Comparison of ENCODE assay signal across 17 cellular contexts in the genomic region with DNA sequence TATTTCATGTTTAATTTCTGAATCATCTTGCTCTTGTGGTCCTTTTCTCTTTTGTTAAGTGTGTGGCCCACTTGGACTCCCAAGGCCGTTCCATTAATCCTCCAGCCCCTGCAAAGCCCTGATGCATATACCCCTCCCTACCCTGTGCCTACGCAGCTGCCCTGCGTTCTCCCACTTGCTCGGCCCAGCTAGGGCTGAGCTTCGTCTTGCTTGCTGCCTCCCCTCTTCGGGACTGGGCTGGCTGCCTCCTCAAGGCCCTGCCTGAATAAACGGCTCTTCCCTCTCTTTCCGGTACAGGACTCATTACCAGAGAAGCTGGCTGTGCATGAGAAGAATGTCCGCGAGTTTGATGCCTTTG. TPM values are rescaled to one million over a fixed set of nuclear protein-coding genes. Genes with fewer than 3 reads are reported as not detected.
DNase-seq lines count a peak whose midpoint lies in the region; ATAC-seq, FAIRE-seq and TF ChIP-seq lines count a peak whose summit lies in the region.
"Had no signal": no experiment of that assay in that cellular context is flagged by ENCODE, and none has a peak within 500 bp of the region (broad histone marks: within the 10 kb centered on the region; RNA-seq: fewer than 3 reads in every experiment).

No MANE protein-coding gene starts in this region.

- peak overlapping the region; percentile 70 for H3K27ac Mint-ChIP-seq in activated CD4-positive, alpha-beta T cell treated with anti-CD3 and anti-CD28 coated beads, Interleukin-2, amount 10 ng/mL, durations not matched to agents 24 days and 14 days
- H3K27ac Mint-ChIP-seq in T-cell (peak overlapping the region; percentile 96 to 97), glutamatergic neuron (ENCODE audit: unreplicated experiment) (peak overlapping the region; percentile 95)
- H3K27ac Mint-ChIP-seq in stimulated activated effector memory CD8-positive, alpha-beta T cell treated with anti-CD3 and anti-CD28 coated beads, Interleukin-12 subunit alpha, Interleukin-12 subunit beta, amount 100 ng/mL, for 72 hours, result peak overlapping the region; percentile 90
- H3K27ac Mint-ChIP-seq: WTC11 had no signal

- no peak for TF ChIP-seq POLR2A in GM12892 (IDR thresholded peaks at IDR 0.05; ENCODE audit: low read depth, low read length)

- H3K4me3 Mint-ChIP-seq in activated CD4-positive, alpha-beta T cell treated with anti-CD3 and anti-CD28 coated beads, Interleukin-2, amount 10 ng/mL, durations not matched to agents 24 days and 14 days, result peak overlapping the region; percentile 50
- H3K4me3 Mint-ChIP-seq in T-cell (peak overlapping the region in 2 of 3 donors; percentile 6 to 70), glutamatergic neuron (ENCODE audit: unreplicated experiment) (peak overlapping the region; percentile 47)
- H3K4me3 Mint-ChIP-seq in stimulated activated effector memory CD8-positive, alpha-beta T cell treated with anti-CD3 and anti-CD28 coated beads, Interleukin-12 subunit alpha, Interleukin-12 subunit beta, amount 100 ng/mL, for 72 hours, result peak overlapping the region; percentile 50
- H3K4me3 Mint-ChIP-seq: WTC11 had no signal

- no peak for DNase-seq in activated CD4-positive, alpha-beta T cell treated with anti-CD3 and anti-CD28 coated beads, Interleukin-2, amount 10 ng/mL, durations not matched to agents 24 days and 14 days
- no peak for DNase-seq in activated CD4-positive, alpha-beta T cell treated with anti-CD3 and anti-CD28 coated beads, Interleukin-2, amount 50 U/mL, for 1 hour
- DNase-seq in T-cell (no peak), glutamatergic neuron (no peak), GM12892 (ENCODE audit: insufficient read length) (no peak), ecto neural progenitor cell (ENCODE audit: low spot score) (no peak)
- no peak for DNase-seq in stimulated activated effector memory CD8-positive, alpha-beta T cell treated with anti-CD3 and anti-CD28 coated beads, Interleukin-12 subunit alpha, Interleukin-12 subunit beta, amount 100 ng/mL, for 72 hours (ENCODE audit: low spot score in 2 of 2)
- no peak for DNase-seq in activated CD4-positive, CD25-positive, alpha-beta regulatory T cell (lab: John Stamatoyannopoulos, UW)
- DNase-seq: brain microvascular endothelial cell, Caco-2, NCI-H1105, SK-N-SH had no signal

- intact Hi-C loops in activated CD4-positive, alpha-beta T cell treated with anti-CD3 and anti-CD28 coated beads, Interleukin-2, amount 10 ng/mL, durations not matched to agents 24 days and 14 days (cut with micrococcal nuclease), result loop anchor here (2.0 kb wide), 1 partner anchor 29 kb away; a partner anchor contains a TSS

- no peaks in the 10 kb centered on the region for H3K9me3 Mint-ChIP-seq in activated CD4-positive, alpha-beta T cell treated with anti-CD3 and anti-CD28 coated beads, Interleukin-2, amount 10 ng/mL, durations not matched to agents 24 days and 14 days
- H3K9me3 Mint-ChIP-seq in T-cell (no peaks in the 10 kb centered on the region), glutamatergic neuron (ENCODE audit: unreplicated experiment) (peaks cover 20% of the 10 kb centered on the region)
- no peaks in the 10 kb centered on the region for H3K9me3 Mint-ChIP-seq in stimulated activated effector memory CD8-positive, alpha-beta T cell treated with anti-CD3 and anti-CD28 coated beads, Interleukin-12 subunit alpha, Interleukin-12 subunit beta, amount 100 ng/mL, for 72 hours
- H3K9me3 Mint-ChIP-seq: WTC11 had no signal

- no peaks in the 10 kb centered on the region for H3K27me3 Mint-ChIP-seq in activated CD4-positive, alpha-beta T cell treated with anti-CD3 and anti-CD28 coated beads, Interleukin-2, amount 10 ng/mL, durations not matched to agents 24 days and 14 days
- H3K27me3 Mint-ChIP-seq in T-cell (no peaks in the 10 kb centered on the region), glutamatergic neuron (ENCODE audit: unreplicated experiment) (peaks cover 11% of the 10 kb centered on the region)

- FAIRE-seq in GM12892 (lab: Jason Lieb, UNC), result no peak
- FAIRE-seq: A204.1, endothelial cell of umbilical vein, kidney had no signal

- peaks cover 52% of the 10 kb centered on the region for H3K36me3 Mint-ChIP-seq in activated CD4-positive, alpha-beta T cell treated with anti-CD3 and anti-CD28 coated beads, Interleukin-2, amount 10 ng/mL, durations not matched to agents 24 days and 14 days (ENCODE audit: low read depth)
- H3K36me3 Mint-ChIP-seq in T-cell, result peaks cover 48% of the 10 kb centered on the region
- peaks cover 13% of the 10 kb centered on the region for H3K36me3 Mint-ChIP-seq in glutamatergic neuron (ENCODE audit: unreplicated experiment)
- H3K36me3 Mint-ChIP-seq in stimulated activated effector memory CD8-positive, alpha-beta T cell treated with anti-CD3 and anti-CD28 coated beads, Interleukin-12 subunit alpha, Interleukin-12 subunit beta, amount 100 ng/mL, for 72 hours, result peaks cover 57% of the 10 kb centered on the region

- ATAC-seq in T-cell (replicated peaks in 1 of 4), result no peak
- no peak for ATAC-seq in stimulated activated effector memory CD8-positive, alpha-beta T cell treated with anti-CD3 and anti-CD28 coated beads, Interleukin-12 subunit alpha, Interleukin-12 subunit beta, amount 100 ng/mL, for 72 hours
- ATAC-seq: WTC11 had no signal

- CTCF ChIA-PET in T-cell (lab: Charles Lee), result interaction anchor here in 1 of 2 donors (1.8 kb wide), 1 partner anchor 15 kb away, joined by 5 read pairs; no protein-coding TSS in a partner anchor

- peaks cover 46% of the 10 kb centered on the region for H3K4me1 Mint-ChIP-seq in activated CD4-positive, alpha-beta T cell treated with anti-CD3 and anti-CD28 coated beads, Interleukin-2, amount 10 ng/mL, durations not matched to agents 24 days and 14 days
- H3K4me1 Mint-ChIP-seq in T-cell (peaks cover 76 to 80% (median 79%) of the 10 kb centered on the region in 3 donors), glutamatergic neuron (ENCODE audit: low read depth, unreplicated experiment) (peaks cover 21% of the 10 kb centered on the region)
- peaks cover 54% of the 10 kb centered on the region for H3K4me1 Mint-ChIP-seq in stimulated activated effector memory CD8-positive, alpha-beta T cell treated with anti-CD3 and anti-CD28 coated beads, Interleukin-12 subunit alpha, Interleukin-12 subunit beta, amount 100 ng/mL, for 72 hours

- POLR2A ChIA-PET in T-cell (lab: Charles Lee), result no interaction called here

- TF ChIP-seq CTCF in glutamatergic neuron (IDR thresholded peaks at IDR 0.05; ENCODE audit: partially characterized antibody, unreplicated experiment), result no peak

RNA-seq across cellular contexts. Expression of a gene that starts 28.5 kb away (rescaled TPM):
- 59.1 and 61.7 TPM in 2 replicates for total RNA-seq in activated CD4-positive, alpha-beta T cell treated with anti-CD3 and anti-CD28 coated beads, Interleukin-2, amount 10 ng/mL, durations not matched to agents 24 days and 14 days
- total RNA-seq in T-cell, result 10 to 100 TPM; 64.6 to 71.8 (median 70.3) TPM
- 38.4 TPM for total RNA-seq in glutamatergic neuron (ENCODE audit: unreplicated experiment)
- 14.7 TPM for polyA plus RNA-seq in GM12892 (2012; ENCODE audit: missing spikeins)

RNA-seq across cellular contexts. Expression of a gene that starts 28.9 kb away (rescaled TPM):
- 12.9 and 14.1 TPM in 2 replicates for total RNA-seq in activated CD4-positive, alpha-beta T cell treated with anti-CD3 and anti-CD28 coated beads, Interleukin-2, amount 10 ng/mL, durations not matched to agents 24 days and 14 days
- total RNA-seq in T-cell, result 10 to 100 TPM in 4 of 5 donors, 1 to 10 TPM in 1; 6.1 to 22.4 (median 19.7) TPM
- total RNA-seq in glutamatergic neuron (ENCODE audit: unreplicated experiment), result 10.6 TPM
- polyA plus RNA-seq in GM12892 (2012; ENCODE audit: missing spikeins), result 5.1 TPM

RNA-seq across cellular contexts. Expression of a gene that starts 47.1 kb away (rescaled TPM):
- 0.30 TPM in 1 of 2 replicates, not detected in the other for total RNA-seq in activated CD4-positive, alpha-beta T cell treated with anti-CD3 and anti-CD28 coated beads, Interleukin-2, amount 10 ng/mL, durations not matched to agents 24 days and 14 days
- total RNA-seq in T-cell, result under 1 TPM in 4 of 5 donors, not detected in 1; 0.26 to 0.85 (median 0.57) TPM
- total RNA-seq in glutamatergic neuron (ENCODE audit: unreplicated experiment), result 0.29 TPM
- not detected for polyA plus RNA-seq in GM12892 (2012; ENCODE audit: missing spikeins)
- total RNA-seq: endothelial cell of umbilical vein, glomerular endothelial cell, kidney had no signal

RNA-seq across cellular contexts. Expression of a gene that starts 54.6 kb away (rescaled TPM):
- 55.4 and 55.6 TPM in 2 replicates for total RNA-seq in activated CD4-positive, alpha-beta T cell treated with anti-CD3 and anti-CD28 coated beads, Interleukin-2, amount 10 ng/mL, durations not matched to agents 24 days and 14 days
- total RNA-seq in T-cell (100 to 1,000 TPM in 4 of 5 donors, 10 to 100 TPM in 1; 91.8 to 115 (median 102) TPM), glutamatergic neuron (ENCODE audit: unreplicated experiment) (87.7 TPM)
- 17.3 TPM for polyA plus RNA-seq in GM12892 (2012; ENCODE audit: missing spikeins)

RNA-seq across cellular contexts. Expression of a gene that starts 54.9 kb away (rescaled TPM):
- 4.3 and 4.5 TPM in 2 replicates for total RNA-seq in activated CD4-positive, alpha-beta T cell treated with anti-CD3 and anti-CD28 coated beads, Interleukin-2, amount 10 ng/mL, durations not matched to agents 24 days and 14 days
- total RNA-seq in T-cell (10 to 100 TPM in 3 of 5 donors, 1 to 10 TPM in 2; 6.7 to 17.3 (median 10.3) TPM), glutamatergic neuron (ENCODE audit: unreplicated experiment) (11.1 TPM)
- 3.5 TPM for polyA plus RNA-seq in GM12892 (2012; ENCODE audit: missing spikeins)
